24 cellular contexts compared by ENCODE assay signal in the genomic region with DNA sequence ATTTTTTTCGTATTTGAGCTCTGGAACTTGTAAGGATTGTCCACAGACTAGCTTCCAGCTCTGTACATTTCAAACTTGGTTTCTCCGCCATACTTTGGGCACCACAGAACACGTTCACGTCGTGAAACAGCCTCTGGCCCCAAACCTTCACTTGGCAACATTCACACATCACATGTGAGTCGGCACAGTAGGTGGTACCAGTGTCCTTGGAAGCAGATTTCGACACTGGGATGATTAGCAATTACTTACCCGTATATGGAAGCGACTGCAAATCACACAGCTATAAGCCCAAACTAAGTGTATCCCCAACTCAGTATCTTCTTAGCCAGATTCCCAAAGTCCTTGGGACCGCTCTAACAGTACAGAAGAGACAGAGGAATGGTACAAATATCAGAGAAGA.
"Had no signal": no experiment of that assay in that cellular context is flagged by ENCODE, and none has a peak within 500 bp of the region (broad histone marks: within the 10 kb centered on the region; RNA-seq: fewer than 3 reads in every experiment).

No MANE protein-coding gene starts in this region.

- H3K4me1 ChIP-seq: left ventricle myocardium inferior, psoas muscle, stomach, testis, upper lobe of left lung had no signal

- H3K4me1 Mint-ChIP-seq: brain, memory B cell, naive B cell, neural progenitor cell had no signal

- H3K4me3 ChIP-seq: dorsolateral prefrontal cortex, left ventricle myocardium inferior, mucosa of descending colon, neural progenitor cell, ovary, psoas muscle, right lobe of liver, stomach, testis, upper lobe of left lung had no signal

- H3K36me3 ChIP-seq: left ventricle myocardium inferior, neural progenitor cell, ovary, right lobe of liver, stomach, upper lobe of left lung had no signal

- H3K4me3 Mint-ChIP-seq: activated CD4-positive, alpha-beta memory T cell treated with anti-CD3 and anti-CD28 coated beads for 36 hours; brain; endodermal cell; memory B cell; naive B cell; neural progenitor cell had no signal

- H3K27ac ChIP-seq: dorsolateral prefrontal cortex, left ventricle myocardium inferior, neural progenitor cell, ovary, psoas muscle, right lobe of liver, stomach, testis, upper lobe of left lung had no signal

- H3K36me3 Mint-ChIP-seq: activated CD4-positive, alpha-beta memory T cell treated with anti-CD3 and anti-CD28 coated beads for 36 hours; brain; memory B cell; neural progenitor cell had no signal

- H3K27me3 ChIP-seq: dorsolateral prefrontal cortex, neural progenitor cell, ovary, right lobe of liver, stomach, testis, upper lobe of left lung had no signal

- H3K9me3 Mint-ChIP-seq: activated T-helper 2 cell treated with anti-CD3 and anti-CD28 coated beads, Interferon-gamma antibody, Interleukin-2, Interleukin-4, amounts not matched to agents 10 μg/mL and 5 μg/mL and 100 μg/mL, durations not matched to agents 14 hours and 24 hours and 36 hours; neural progenitor cell had no signal

- H3K27ac Mint-ChIP-seq: activated CD4-positive, alpha-beta memory T cell treated with anti-CD3 and anti-CD28 coated beads for 36 hours; activated T-helper 2 cell treated with anti-CD3 and anti-CD28 coated beads, Interferon-gamma antibody, Interleukin-2, Interleukin-4, amounts not matched to agents 10 μg/mL and 5 μg/mL and 100 μg/mL, durations not matched to agents 14 hours and 24 hours and 36 hours; brain; endodermal cell; memory B cell; neural progenitor cell had no signal

- ATAC-seq: mucosa of descending colon, psoas muscle had no signal

- DNase-seq: activated CD4-positive, alpha-beta memory T cell treated with anti-CD3 and anti-CD28 coated beads for 36 hours; activated naive CD4-positive, alpha-beta T cell treated with Interleukin-2 at 50 U/mL for 16 hours; activated T-cell treated with anti-CD3 and anti-CD28 coated beads, Interleukin-2, amount 50 U/mL, for 1 hour; caudate nucleus; dorsolateral prefrontal cortex; endodermal cell; hypothalamus; left ventricle myocardium inferior; mucosa of descending colon; naive B cell; ovary; psoas muscle; right lobe of liver; small intestine; stimulated activated CD4-positive, alpha-beta T cell treated with anti-CD3 and anti-CD28 coated beads, Interleukin-15, amount 100 ng/mL, for 24 hours; stimulated activated CD4-positive, alpha-beta T cell treated with anti-CD3 and anti-CD28 coated beads, Interleukin-2, amount 100 ng/mL, for 48 hours; stomach; SW 1271; testis; upper lobe of left lung had no signal

- H3K9me3 ChIP-seq: mucosa of descending colon, ovary, right lobe of liver, testis, upper lobe of left lung had no signal
